Comparison of ENCODE assay signal across 8 cellular contexts in genomic region chr16:20774703-20775362, GRCh38. TPM values are rescaled to one million over a fixed set of nuclear protein-coding genes. Genes with fewer than 3 reads are reported as not detected.
DNase-seq lines count a peak whose midpoint lies in the region; ATAC-seq, FAIRE-seq and TF ChIP-seq lines count a peak whose summit lies in the region.

No MANE protein-coding gene starts in this region.

- no peaks in the 10 kb centered on the region for H3K9me3 Mint-ChIP-seq in CD8-positive, alpha-beta memory T cell

- ATAC-seq in pancreas, result peak; percentile 89 to 99 (median 94)
- ATAC-seq in GM18498 (IDR thresholded peaks at IDR 0.05; ENCODE audit: unreplicated experiment), result no peak
- no peak for ATAC-seq in HG02588 (IDR thresholded peaks at IDR 0.05; ENCODE audit: unreplicated experiment)

- H3K4me3 Mint-ChIP-seq in CD8-positive, alpha-beta memory T cell, result no peak overlapping the region

- peak; percentile 4 to 62 (median 26) for DNase-seq in CD8-positive, alpha-beta memory T cell
- DNase-seq in HEK293T (ENCODE audit: extremely low spot score), result peak; percentile 70
- DNase-seq in NT2/D1 (ENCODE audit: low read depth, low spot score), result peak; percentile 80
- peak; percentile 40 for DNase-seq in activated CD8-positive, alpha-beta memory T cell treated with anti-CD3 and anti-CD28 coated beads, Interleukin-2, amount 50 U/mL, for 4 hours
- peak; percentile 60 for DNase-seq in fibroblast of mammary gland (ENCODE audit: low read depth)
- peak; percentile 57 to 86 (median 81) for DNase-seq in pancreas

- no peaks in the 10 kb centered on the region for H3K36me3 ChIP-seq in CD8-positive, alpha-beta memory T cell (ENCODE audit: insufficient read depth, low read length)
- H3K36me3 ChIP-seq in NT2/D1 (ENCODE audit: insufficient read depth, insufficient read length, low read length) (no peaks in the 10 kb centered on the region), pancreas (peaks cover 0 to 29% (median 0%) of the 10 kb centered on the region in 3 donors)

- H3K27ac Mint-ChIP-seq in CD8-positive, alpha-beta memory T cell, result no peak overlapping the region

- no peaks in the 10 kb centered on the region for H3K27me3 Mint-ChIP-seq in CD8-positive, alpha-beta memory T cell

- H3K36me3 Mint-ChIP-seq in CD8-positive, alpha-beta memory T cell, result peaks cover 0 to 19% (median 10%) of the 10 kb centered on the region in 3 donors

- H3K4me1 ChIP-seq in CD8-positive, alpha-beta memory T cell (ENCODE audit: insufficient read depth, low read length), result no peaks in the 10 kb centered on the region
- peaks cover 2% of the 10 kb centered on the region for H3K4me1 ChIP-seq in NT2/D1 (ENCODE audit: insufficient read depth, insufficient read length)
- H3K4me1 ChIP-seq in pancreas, result no peaks in the 10 kb centered on the region

- FAIRE-seq in pancreas (lab: Jason Lieb, UNC), result no peak

- no peaks in the 10 kb centered on the region for H3K27me3 ChIP-seq in CD8-positive, alpha-beta memory T cell (ENCODE audit: insufficient read depth, low read length, poor library complexity, severe bottlenecking)
- H3K27me3 ChIP-seq in NT2/D1 (ENCODE audit: insufficient read depth, insufficient read length) (no peaks in the 10 kb centered on the region), pancreas (no peaks in the 10 kb centered on the region)

- POLR2A ChIA-PET in CD8-positive, alpha-beta memory T cell (lab: Charles Lee), result no interaction called here
- POLR2A ChIA-PET in HEK293T (lab: Yijun Ruan, JAX), result no interaction called here

- H3K9me3 ChIP-seq in CD8-positive, alpha-beta memory T cell (ENCODE audit: low read length), result no peaks in the 10 kb centered on the region
- H3K9me3 ChIP-seq in NT2/D1 (ENCODE audit: insufficient read depth, low read length) (no peaks in the 10 kb centered on the region), pancreas (no peaks in the 10 kb centered on the region)

- TF ChIP-seq CTCF in fibroblast of mammary gland (conservative IDR thresholded peaks at IDR 0.05; ENCODE audit: control insufficient read depth, insufficient read depth, low read depth, low read length), result peak; percentile 78
- peak; percentile 45 to 59 (median 48) for TF ChIP-seq CTCF in pancreas (IDR thresholded peaks at IDR 0.05)

- H3K4me1 Mint-ChIP-seq in CD8-positive, alpha-beta memory T cell, result no peaks in the 10 kb centered on the region

- CTCF ChIA-PET in CD8-positive, alpha-beta memory T cell (lab: Charles Lee), result interaction anchor here (0.6 to 1.0 kb wide), 3 partner anchors 10 to 785 kb away, joined by 3 to 7 read pairs (median 4); partner anchors contain the start of gene ACSM3
- CTCF ChIA-PET in HEK293T (lab: Yijun Ruan, JAX), result interaction anchor here (0.9 kb wide), 1 partner anchor 11 kb away, joined by 3 read pairs; the partner anchor contains the start of gene ACSM3

- intact Hi-C loops in pancreas (cut with DNase I), result no loop called here

- WGBS in pancreas, 2 donors, result 70 to 76% methylated on average over 7 of the region's 7 CpGs

- H3K27ac ChIP-seq in CD8-positive, alpha-beta memory T cell (ENCODE audit: low read depth, low read length), result no peak overlapping the region
- H3K27ac ChIP-seq in pancreas, result no peak overlapping the region

- H3K9ac ChIP-seq in NT2/D1 (ENCODE audit: insufficient read length, low read depth), result no peak overlapping the region

- H3K4me3 ChIP-seq in CD8-positive, alpha-beta memory T cell (ENCODE audit: low read length), result no peak overlapping the region
- H3K4me3 ChIP-seq in NT2/D1 (ENCODE audit: insufficient read length, low read depth) (no peak overlapping the region), fibroblast of mammary gland (ENCODE audit: control insufficient read depth, low read depth, low read length) (no peak overlapping the region), pancreas (no peak overlapping the region)

TF ChIP-seq in HEK293T, 16 proteins besides CTCF, POLR2A, EP300 and RAD21:
- no peak for TF ChIP-seq ARNT (IDR thresholded peaks at IDR 0.05)
- TF ChIP-seq CTBP1 (IDR thresholded peaks at IDR 0.05; ENCODE audit: borderline replicate concordance), result no peak
- TF ChIP-seq HDGF (IDR thresholded peaks at IDR 0.05; ENCODE audit: borderline replicate concordance), result no peak
- no peak for TF ChIP-seq SUZ12 (IDR thresholded peaks at IDR 0.05)
- no peak for TF ChIP-seq NFRKB (IDR thresholded peaks at IDR 0.05)
- no peak for TF ChIP-seq FOXM1 (IDR thresholded peaks at IDR 0.05; ENCODE audit: borderline replicate concordance)
- no peak for TF ChIP-seq ELF4 (IDR thresholded peaks at IDR 0.05)
- no peak for TF ChIP-seq PKNOX1 (IDR thresholded peaks at IDR 0.05)
- no peak for TF ChIP-seq BHLHE40 (IDR thresholded peaks at IDR 0.05; ENCODE audit: borderline replicate concordance)
- no peak for TF ChIP-seq ZNF384 (IDR thresholded peaks at IDR 0.05)

RNA-seq across cellular contexts. Expression of gene ACSM3, which starts 11.0 kb away (rescaled TPM):
- total RNA-seq in CD8-positive, alpha-beta memory T cell, result 1 to 10 TPM; 6.8 to 7.3 TPM
- 7.4 TPM for polyA plus RNA-seq in CD8-positive, alpha-beta memory T cell
- total RNA-seq in pancreas, result 100 to 1,000 TPM in 1 of 6 donors, 10 to 100 TPM in 5; 39.1 to 104 (median 44.1) TPM
- polyA plus RNA-seq in pancreas, result 10 to 100 TPM; 50.0 to 67.5 TPM

RNA-seq across cellular contexts. Expression of gene ERI2, which starts 31.4 kb away (rescaled TPM):
- 10 to 100 TPM; 17.4 to 22.2 TPM for total RNA-seq in CD8-positive, alpha-beta memory T cell
- polyA plus RNA-seq in CD8-positive, alpha-beta memory T cell, result 2.3 TPM
- 10 to 100 TPM in 3 of 6 donors, 1 to 10 TPM in 3; 7.9 to 12.1 (median 10.0) TPM for total RNA-seq in pancreas
- 1 to 10 TPM; 8.3 to 8.7 TPM for polyA plus RNA-seq in pancreas

RNA-seq across cellular contexts. Expression of gene REXO5, which starts 31.5 kb away (rescaled TPM):
- 1 to 10 TPM; 7.9 to 9.3 TPM for total RNA-seq in CD8-positive, alpha-beta memory T cell
- 0.81 TPM for polyA plus RNA-seq in CD8-positive, alpha-beta memory T cell
- total RNA-seq in pancreas, result 1 to 10 TPM in 4 of 6 donors, under 1 TPM in 2; 0.88 to 4.9 (median 1.7) TPM
- polyA plus RNA-seq in pancreas, result 1 to 10 TPM; 2.5 to 2.8 TPM

RNA-seq across cellular contexts. Expression of gene THUMPD1, which starts 33.2 kb away (rescaled TPM):
- 10 to 100 TPM; 52.2 to 54.1 TPM for total RNA-seq in CD8-positive, alpha-beta memory T cell
- polyA plus RNA-seq in CD8-positive, alpha-beta memory T cell, result 74.4 TPM
- 10 to 100 TPM; 13.5 to 19.7 (median 15.9) TPM for total RNA-seq in pancreas
- polyA plus RNA-seq in pancreas, result 10 to 100 TPM; 11.0 to 18.1 TPM

Comparison
In these comparisons a context has a peak if more than half of its experiments do, and no peak if none do; other contexts are left out.
1. DNase-seq: peak in every context shown above with its lines; median percentile 81 in pancreas; 80 in NT2/D1; 70 in HEK293T; 60 in fibroblast of mammary gland; 40 in activated CD8-positive, alpha-beta memory T cell treated with anti-CD3 and anti-CD28 coated beads, Interleukin-2, amount 50 U/mL, for 4 hours; 26 in CD8-positive, alpha-beta memory T cell.
2. ATAC-seq: peak in pancreas (4 of 4); none in GM18498 (single experiment) and HG02588 (single experiment).
3. RNA of gene ACSM3, which starts 11.0 kb away (total RNA-seq): 39.1 to 104 TPM in pancreas; 6.8 to 7.3 TPM in CD8-positive, alpha-beta memory T cell; every median in the first group is over 4 times any median in the second.